ENCODE assay signal across 21 cellular contexts in the genomic region with DNA sequence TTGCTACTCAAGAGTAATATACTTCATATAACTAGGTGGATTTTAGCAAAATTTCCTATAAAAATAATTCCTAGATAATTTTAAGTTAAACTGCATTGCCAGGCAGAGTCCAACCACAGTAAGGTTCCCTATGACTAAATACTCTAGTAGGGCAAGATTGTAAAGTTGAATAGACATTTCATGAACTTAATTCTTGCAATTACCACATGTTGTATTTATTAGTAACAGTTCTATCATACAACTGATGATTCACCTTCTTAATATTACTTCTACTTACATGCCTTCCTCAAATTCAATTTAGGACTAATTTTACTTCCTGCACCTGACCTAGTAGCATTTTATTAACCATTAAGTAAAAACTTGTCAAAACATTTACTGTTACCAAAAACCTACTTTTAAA.
DNase-seq lines count a peak whose midpoint lies in the region; ATAC-seq, FAIRE-seq and TF ChIP-seq lines count a peak whose summit lies in the region.
"Had no signal": no experiment of that assay in that cellular context is flagged by ENCODE, and none has a peak within 500 bp of the region (broad histone marks: within the 10 kb centered on the region; RNA-seq: fewer than 3 reads in every experiment).

No MANE protein-coding gene starts in this region.

- no peaks in the 10 kb centered on the region for H3K79me2 ChIP-seq in keratinocyte (ENCODE audit: control insufficient read depth, insufficient read depth, low read length)

- H3K27me3 Mint-ChIP-seq in HFFc6 (ENCODE audit: insufficient read depth): no peaks in the 10 kb centered on the region; the same call in 1 of the 2 replicates

- peaks cover 8% of the 10 kb centered on the region for H3K4me1 ChIP-seq in keratinocyte (ENCODE audit: control insufficient read depth, extremely low read depth, insufficient read depth, low read length)
- no peaks in the 10 kb centered on the region for H3K4me1 ChIP-seq in mucosa of descending colon (ENCODE audit: low read depth)
- H3K4me1 ChIP-seq: HAP-1, SJSA1 had no signal

- no peak overlapping the region for H3K4me3 Mint-ChIP-seq in HFFc6

- no peak overlapping the region for H2AFZ ChIP-seq in keratinocyte (ENCODE audit: control insufficient read depth, low read length)

- no peak for TF ChIP-seq CTCF in AG10803 (conservative IDR thresholded peaks at IDR 0.05; ENCODE audit: low read length)
- no peak for TF ChIP-seq CTCF in HFFc6 (IDR thresholded peaks at IDR 0.05)
- TF ChIP-seq CTCF in epithelial cell of esophagus (IDR thresholded peaks at IDR 0.05; ENCODE audit: insufficient read depth, low read depth, low read length, missing control alignments): no peak
- TF ChIP-seq CTCF in keratinocyte (optimal IDR thresholded peaks at IDR 0.05 in 1 of 3, IDR thresholded peaks at IDR 0.05 in 1 of 3, conservative IDR thresholded peaks at IDR 0.05 in 1 of 3; ENCODE audit: extremely low read depth in 1 of 3, insufficient read depth in 2 of 3, low read length in 3 of 3): no peak
- no peak for TF ChIP-seq CTCF in mucosa of descending colon (IDR thresholded peaks at IDR 0.05)

- FAIRE-seq in keratinocyte (lab: Jason Lieb, UNC): no peak
- FAIRE-seq: GM12878, RCC 7860 had no signal

- intact Hi-C loops in mucosa of descending colon (cut with DNase I, micrococcal nuclease): no loop called here

- no peaks in the 10 kb centered on the region for H3K9me1 ChIP-seq in keratinocyte (ENCODE audit: control insufficient read depth, extremely low read depth, insufficient read depth, low read length)

- H3K27ac Mint-ChIP-seq in HFFc6: 0 out of 2 replicates have a peak overlapping the region, but pooled peaks have one; percentile 14

- no peaks in the 10 kb centered on the region for H4K20me1 ChIP-seq in keratinocyte (ENCODE audit: control insufficient read depth, extremely low read depth, insufficient read depth, low read length)

- no peak overlapping the region for H3K4me3 ChIP-seq in AG10803 (ENCODE audit: low read length)
- no peak overlapping the region for H3K4me3 ChIP-seq in epithelial cell of esophagus (ENCODE audit: low read length)
- H3K4me3 ChIP-seq in keratinocyte (ENCODE audit: control insufficient read depth in 2 of 3, extremely low read depth in 1 of 3, insufficient read depth in 2 of 3, low read depth in 1 of 3, low read length in 3 of 3): no peak overlapping the region
- H3K4me3 ChIP-seq in mucosa of descending colon: no peak overlapping the region
- H3K4me3 ChIP-seq: GM12878, HAP-1, SJSA1 had no signal

- dilution Hi-C loops in keratinocyte (cut with MboI; ENCODE audit: extremely low pct_ligation_motif_present, low sequenced_read_pairs): no loop called here

- H3K4me2 ChIP-seq in keratinocyte (ENCODE audit: control insufficient read depth, extremely low read depth, insufficient read depth, low read depth, low read length): no peak overlapping the region
- H3K4me2 ChIP-seq: KMS-11 had no signal

- H3K36me3 ChIP-seq in keratinocyte (ENCODE audit: control insufficient read depth in 2 of 2, extremely low read depth in 1 of 2, insufficient read depth in 2 of 2, low read length in 2 of 2): no peaks in the 10 kb centered on the region
- H3K36me3 ChIP-seq in mucosa of descending colon (ENCODE audit: low read depth): no peaks in the 10 kb centered on the region
- H3K36me3 ChIP-seq: HAP-1, SJSA1 had no signal

- no peaks in the 10 kb centered on the region for H3K9me3 Mint-ChIP-seq in HFFc6

- H3K9me3 ChIP-seq in keratinocyte (ENCODE audit: control insufficient read depth, low read depth, low read length) (no peaks in the 10 kb centered on the region), mucosa of descending colon (no peaks in the 10 kb centered on the region)
- H3K9me3 ChIP-seq: HAP-1, SJSA1 had no signal

- no peak for ATAC-seq in GM18498 (IDR thresholded peaks at IDR 0.05; ENCODE audit: unreplicated experiment)
- ATAC-seq in mucosa of descending colon: no peak
- no peak for ATAC-seq in HG02981 (IDR thresholded peaks at IDR 0.05; ENCODE audit: unreplicated experiment)
- ATAC-seq: Right ventricle myocardium inferior had no signal

- DNase-seq in AG10803 (ENCODE audit: low read depth): peak; percentile 21
- no peak for DNase-seq in HFFc6
- peak; percentile 45 for DNase-seq in epithelial cell of esophagus (ENCODE audit: low read depth)
- peak; percentile 4 for DNase-seq in keratinocyte (ENCODE audit: low read depth, low spot score)
- DNase-seq in mucosa of descending colon: no peak
- DNase-seq in stimulated activated CD8-positive, alpha-beta memory T cell treated with anti-CD3 and anti-CD28 coated beads, Interleukin-4, amount 100 ng/mL, for 48 hours: no peak
- DNase-seq: 8988T, DMS79, IMR-90, NCI-H1105, NCI-H2081, NCI-H2171 treated with DMSO at 0.1 percent for 48 hours, NCI-H526 had no signal

- H3K27ac ChIP-seq in keratinocyte (ENCODE audit: control insufficient read depth, insufficient read depth, low read length): no peak overlapping the region
- H3K27ac ChIP-seq: KMS-11, SJSA1 had no signal

- no peak overlapping the region for H3K9ac ChIP-seq in keratinocyte (ENCODE audit: control insufficient read depth, extremely low read depth, insufficient read depth, low read length)
- H3K9ac ChIP-seq: KMS-11 had no signal

- no peaks in the 10 kb centered on the region for H3K27me3 ChIP-seq in keratinocyte (ENCODE audit: control insufficient read depth, extremely low read depth, insufficient read depth, low read length)
- H3K27me3 ChIP-seq: SJSA1 had no signal

- H3K4me1 Mint-ChIP-seq in HFFc6 (ENCODE audit: low read depth): peaks cover 23% of the 10 kb centered on the region

- H3K36me3 Mint-ChIP-seq in HFFc6 (ENCODE audit: low read depth): peaks cover 7% of the 10 kb centered on the region; the same call in 1 of the 2 replicates

Comparison
In these comparisons a context has a peak if more than half of its experiments do, and no peak if none do; other contexts are left out.
1. DNase-seq: peak in AG10803 (single experiment), epithelial cell of esophagus (single experiment) and keratinocyte (single experiment); none in HFFc6 (single experiment), mucosa of descending colon (0 of 3) and stimulated activated CD8-positive, alpha-beta memory T cell treated with anti-CD3 and anti-CD28 coated beads, Interleukin-4, amount 100 ng/mL, for 48 hours (single experiment).